In the genomic region with DNA sequence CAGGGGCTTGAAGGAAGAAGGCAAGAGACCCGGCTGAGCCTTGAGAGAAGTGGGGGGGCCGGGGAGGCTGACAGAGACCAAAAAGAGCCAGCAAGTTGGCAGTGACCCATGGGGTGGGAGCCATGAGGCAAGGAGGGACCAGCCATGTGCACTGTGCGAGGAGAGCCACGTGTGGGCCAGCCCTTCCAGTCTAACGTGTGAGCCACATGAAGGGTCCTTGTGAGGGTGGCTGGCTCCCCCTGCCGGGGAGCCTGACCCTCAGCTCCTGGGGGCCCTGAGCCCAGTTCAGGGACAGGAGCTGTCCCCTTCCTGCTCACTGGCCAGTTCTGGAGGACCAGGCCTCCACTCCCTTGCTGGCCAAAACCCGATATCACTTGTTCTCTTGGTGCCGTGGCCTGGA, we compare ENCODE assay signal across 9 cellular contexts. TPM values are rescaled to one million over a fixed set of nuclear protein-coding genes. Genes with fewer than 3 reads are reported as not detected.
A peak's percentile ranks its signal among the peaks of the same experiment; 100 is the strongest.
DNase-seq lines count a peak whose midpoint lies in the region; ATAC-seq, FAIRE-seq and TF ChIP-seq lines count a peak whose summit lies in the region.
"Not testable (repeated sequence)": the region's sequence is repeated elsewhere in the genome, so short reads cannot be mapped to it uniquely, and the experiment has no call there.
"Had no signal": no experiment of that assay in that cellular context is flagged by ENCODE, and none has a peak within 500 bp of the region (broad histone marks: within the 10 kb centered on the region; RNA-seq: fewer than 3 reads in every experiment).

No MANE protein-coding gene starts in this region.

- H2AFZ ChIP-seq in HepG2 (ENCODE audit: low read length) = not testable (repeated sequence)

- H3K27me3 ChIP-seq in adrenal gland; esophagus muscularis mucosa; spleen (replicated peaks in 1 of 7): not testable (repeated sequence)
- peaks cover 5 to 32% of the 10 kb centered on the region in 2 experiments; a peak in 4 of 5 replicates for H3K27me3 ChIP-seq in HepG2 (ENCODE audit: control insufficient read depth in 1 of 2, insufficient read depth in 2 of 2, low read length in 2 of 2)

- FAIRE-seq in HepG2 (lab: Jason Lieb, UNC) = not testable (repeated sequence)

- H3K9me3 ChIP-seq in adrenal gland (replicated peaks in 1 of 3); esophagus muscularis mucosa; HepG2 (ENCODE audit: low read length); spleen: not testable (repeated sequence)

- H3K4me2 ChIP-seq in HepG2 (ENCODE audit: low read depth, low read length) = not testable (repeated sequence)

- in situ Hi-C loops in GM13976 (cut with MboI; ENCODE audit: low sequenced_read_pairs, unreplicated experiment) = not testable (repeated sequence)
- in situ Hi-C loops in HepG2 (cut with HindIII; ENCODE audit: extremely low pct_ligation_motif_present, low pct_unique_long_range_greater_than_20kb) = loop anchor here (5.0 kb wide), 1 partner anchor 47 kb away; the partner anchor contains the start of gene ARHGAP23

- H3K4me1 ChIP-seq in adrenal gland (replicated peaks in 1 of 2); HepG2 (ENCODE audit: insufficient read depth, low read length): not testable (repeated sequence)
- peaks cover 0 to 43% (median 36%) of the 10 kb centered on the region in 4 donors for H3K4me1 ChIP-seq in esophagus muscularis mucosa
- H3K4me1 ChIP-seq in spleen = peaks cover 0 to 44% (median 18%) of the 10 kb centered on the region in 6 donors

- H3K9ac ChIP-seq in HepG2 (ENCODE audit: insufficient read depth, low read depth, low read length) = not testable (repeated sequence)

- CTCF ChIA-PET in HepG2 (lab: Yijun Ruan, JAX; ENCODE audit: low intra/inter-chr PET ratio, low total read pairs) = interaction anchor here (4.6 kb wide), 1 partner anchor 31 kb away, joined by 21 read pairs; no protein-coding TSS in a partner anchor

- DNase-seq in COR-L47 (lab: John Stamatoyannopoulos, UW) (peak; percentile 42), GM13976 (ENCODE audit: low spot score) (peak; percentile 29), NAMALWA (ENCODE audit: low spot score) (peak; percentile 60), RKO (ENCODE audit: low spot score) (peak; percentile 35), adrenal gland (peak in 1 of 7 donors; percentile 44), HepG2 (ENCODE audit: low spot score) (peak; percentile 59), spleen (peak; percentile 69)
- not testable (repeated sequence) for DNase-seq in esophagus muscularis mucosa (ENCODE audit: extremely low spot score)

- TF ChIP-seq POLR2A in adrenal gland (IDR thresholded peaks at IDR 0.05); esophagus muscularis mucosa (IDR thresholded peaks at IDR 0.05; ENCODE audit: low read depth); HepG2 (IDR thresholded peaks at IDR 0.05; ENCODE audit: insufficient read depth in 1 of 2, low read depth in 2 of 2, low read length in 2 of 2); spleen (IDR thresholded peaks at IDR 0.05): not testable (repeated sequence)

- intact Hi-C loops in adrenal gland (cut with DNase I); esophagus muscularis mucosa (cut with DNase I); spleen (cut with DNase I; ENCODE audit: low total_unique reads): not testable (repeated sequence)
- intact Hi-C loops in HepG2 (cut with micrococcal nuclease; ENCODE audit: unreplicated experiment) = loop anchor here (1.0 to 5.0 kb wide), 2 partner anchors 30 to 52 kb away; no protein-coding TSS in a partner anchor

- not testable (repeated sequence) for TF ChIP-seq CTCF in GM13976 (IDR thresholded peaks at IDR 0.05; ENCODE audit: borderline replicate concordance, control extremely low read depth, extremely low read depth, insufficient read depth, missing control alignments)
- TF ChIP-seq CTCF in adrenal gland (IDR thresholded peaks at IDR 0.05) = peak in 5 of 6 experiments; percentile 18 to 48 (median 24)
- peak; percentile 27 to 40 (median 39) for TF ChIP-seq CTCF in esophagus muscularis mucosa (IDR thresholded peaks at IDR 0.05)
- peak; percentile 72 for TF ChIP-seq CTCF in HepG2 (CRISPR knock-in tag; IDR thresholded peaks at IDR 0.05)
- peak in 7 of 11 experiments; percentile 15 to 51 (median 35) for TF ChIP-seq CTCF in spleen (IDR thresholded peaks at IDR 0.05 in 8 of 11, conservative IDR thresholded peaks at IDR 0.05 in 3 of 11)

- not testable (repeated sequence) for H4K20me1 ChIP-seq in HepG2 (ENCODE audit: insufficient read depth, low read length)

- peak; percentile 46; the same call in 1 of the 3 replicates for ATAC-seq in HepG2

- 40 to 74% (median 68%) methylated on average over 5 to 8 of the region's 8 CpGs for WGBS in adrenal gland, 4 donors
- WGBS in esophagus muscularis mucosa = 37% methylated on average over 8 of the region's 8 CpGs
- 7% methylated on average over 7 of the region's 8 CpGs for WGBS in HepG2 (ENCODE audit: low lambda C conversion rate)
- 36 to 65% (median 59%) methylated on average over 4 to 8 of the region's 8 CpGs for WGBS in spleen, 5 donors

- not testable (repeated sequence) for H3K4me3 ChIP-seq in adrenal gland; esophagus muscularis mucosa; HepG2 (replicated peaks in 1 of 3; ENCODE audit: insufficient read depth in 1 of 3, low read depth in 2 of 3, low read length in 3 of 3); spleen

- POLR2A ChIA-PET in HepG2 (lab: Yijun Ruan, JAX) = not testable (repeated sequence)

- H3K27ac ChIP-seq in adrenal gland; HepG2 (ENCODE audit: extremely low read length, insufficient read depth, low read length): not testable (repeated sequence)
- H3K27ac ChIP-seq in esophagus muscularis mucosa (replicated peaks in 1 of 4) (peak overlapping the region; percentile 47 to 70 (median 55)), spleen (peak overlapping the region in 4 of 8 donors; percentile 13 to 46 (median 40))

- BruUV-seq in HepG2 (replicated peaks; lab: Mats Ljungman, UMichigan) = not testable (repeated sequence)

- not testable (repeated sequence) for TF ChIP-seq EP300 in esophagus muscularis mucosa (IDR thresholded peaks at IDR 0.05); HepG2 (IDR thresholded peaks at IDR 0.05; ENCODE audit: low read depth in 2 of 2, low read length in 2 of 2); HepG2 (CRISPR knock-in tag; IDR thresholded peaks at IDR 0.05; ENCODE audit: borderline replicate concordance)

- not testable (repeated sequence) for H3K79me2 ChIP-seq in HepG2 (ENCODE audit: insufficient read depth, low read length)

- TF ChIP-seq RAD21 in HepG2 (CRISPR knock-in tag; IDR thresholded peaks at IDR 0.05) = peak; percentile 82

- peaks cover 0 to 12% of the 10 kb centered on the region in 2 donors for H3K36me3 ChIP-seq in adrenal gland (replicated peaks in 1 of 2)
- H3K36me3 ChIP-seq in esophagus muscularis mucosa = peaks cover 33 to 100% (median 91%) of the 10 kb centered on the region in 4 donors
- H3K36me3 ChIP-seq in HepG2 (replicated peaks in 1 of 2; ENCODE audit: control insufficient read depth in 1 of 2, insufficient read depth in 2 of 2, low read length in 2 of 2) = not testable (repeated sequence)
- H3K36me3 ChIP-seq in spleen = peaks cover 0 to 96% (median 2%) of the 10 kb centered on the region in 6 donors

TF ChIP-seq in HepG2, 621 proteins besides CTCF, POLR2A, EP300 and RAD21 (continues in another document):
- TF ChIP-seq ARHGAP35 (CRISPR knock-in tag; IDR thresholded peaks at IDR 0.05; ENCODE audit: borderline replicate concordance) (0 out of 2 replicates have a peak, but pooled peaks have one; percentile 17), KLF16 (CRISPR knock-in tag; IDR thresholded peaks at IDR 0.05) (peak in 1 of 2 experiments; percentile 61; a peak in 1 of 4 replicates), RXRA (CRISPR knock-in tag; IDR thresholded peaks at IDR 0.05) (0 out of 2 replicates have a peak, but pooled peaks have one; percentile 35), MXD3 (CRISPR knock-in tag; IDR thresholded peaks at IDR 0.05) (peak; percentile 60; the same call in 1 of the 2 replicates)

RNA-seq across cellular contexts. Expression of gene ARHGAP23, which starts 46.4 kb away (rescaled TPM):
- total RNA-seq in adrenal gland (10 to 100 TPM; 16.4 to 71.9 (median 29.3) TPM), esophagus muscularis mucosa (100 to 1,000 TPM in 2 of 4 donors, 10 to 100 TPM in 2; 58.6 to 150 (median 104) TPM), HepG2 (2016; rRNA removed; fragmentation: Illumina TruSeq; extraction: Trizol) (not detected in 2 replicates), spleen (100 to 1,000 TPM in 4 of 7 donors, 10 to 100 TPM in 3; 60.5 to 250 (median 109) TPM)
- polyA plus RNA-seq in adrenal gland (10 to 100 TPM; 15.8 to 26.9 (median 17.8) TPM), HepG2 (2011; rRNA removed) (0.03 TPM in 2 replicates), spleen (10 to 100 TPM in 1 of 3 donors, 1 to 10 TPM in 2; 7.5 to 35.4 (median 9.0) TPM)
- total RNA-seq in HepG2 (2016; cell fraction: cytosol; rRNA removed; fragmentation: Illumina TruSeq; extraction: Trizol; ENCODE audit: low read depth) = not detected in 2 replicates
- total RNA-seq in HepG2 (2016; cell fraction: insoluble cytoplasmic fraction; rRNA removed; fragmentation: Illumina TruSeq; extraction: Trizol) = 0.22 TPM in 1 of 2 replicates, not detected in the other
- not detected in 2 replicates for total RNA-seq in HepG2 (2016; cell fraction: membrane; rRNA removed; fragmentation: Illumina TruSeq; extraction: Trizol)
- 0.96 TPM in 1 of 2 replicates, not detected in the other for total RNA-seq in HepG2 (2016; cell fraction: nucleus; rRNA removed; fragmentation: Illumina TruSeq; extraction: Trizol)
- 0.03 and 0.14 TPM in 2 replicates for polyA plus RNA-seq in HepG2 (2011; cell fraction: cytosol; rRNA removed)
- polyA plus RNA-seq in HepG2 (2011; cell fraction: nucleus; rRNA removed) = 0.28 and 0.32 TPM in 2 replicates
- polyA plus RNA-seq in HepG2 (2012) = 0.08 and 0.20 TPM in 2 replicates
- 0.18 TPM in 1 of 2 replicates, not detected in the other for polyA plus RNA-seq in HepG2 (2016; cell fraction: cytosol; fragmentation: Illumina TruSeq; extraction: Trizol; ENCODE audit: low read depth)
- 0.04 TPM in 1 of 2 replicates, not detected in the other for polyA plus RNA-seq in HepG2 (2016; cell fraction: insoluble cytoplasmic fraction; fragmentation: Illumina TruSeq; extraction: Trizol; ENCODE audit: low read depth)
- polyA plus RNA-seq in HepG2 (2016; cell fraction: membrane; fragmentation: Illumina TruSeq; extraction: Trizol; ENCODE audit: low read depth) = not detected in 2 replicates
- 0.15 and 0.55 TPM in 2 replicates for polyA plus RNA-seq in HepG2 (2016; cell fraction: nucleus; fragmentation: Illumina TruSeq; extraction: Trizol; ENCODE audit: insufficient read depth, low read depth)
- polyA minus RNA-seq in HepG2 (2011; rRNA and poly(A)+ RNA removed; ENCODE audit: low replicate concordance) = 41.8 TPM in 1 of 2 replicates, not detected in the other
- polyA minus RNA-seq in HepG2 (2011; cell fraction: cytosol; rRNA and poly(A)+ RNA removed) = 0.20 TPM in 1 of 2 replicates, not detected in the other
- polyA minus RNA-seq in HepG2 (2011; cell fraction: nucleus; rRNA and poly(A)+ RNA removed) = 0.39 TPM in 1 of 2 replicates, not detected in the other
- polyA plus RNA-seq: immature natural killer cell had no signal

Comparison
In these comparisons a context has a peak if more than half of its experiments do, and no peak if none do; other contexts are left out.
1. RNA of gene ARHGAP23, which starts 46.4 kb away (total RNA-seq): 58.6 to 150 TPM in esophagus muscularis mucosa, 60.5 to 250 TPM in spleen and 16.4 to 71.9 TPM in adrenal gland; 0.22 to 0.96 TPM in HepG2; every median in the first group is over 4 times any median in the second.